Comparison of ENCODE assay signal across 8 cellular contexts in the genomic region with DNA sequence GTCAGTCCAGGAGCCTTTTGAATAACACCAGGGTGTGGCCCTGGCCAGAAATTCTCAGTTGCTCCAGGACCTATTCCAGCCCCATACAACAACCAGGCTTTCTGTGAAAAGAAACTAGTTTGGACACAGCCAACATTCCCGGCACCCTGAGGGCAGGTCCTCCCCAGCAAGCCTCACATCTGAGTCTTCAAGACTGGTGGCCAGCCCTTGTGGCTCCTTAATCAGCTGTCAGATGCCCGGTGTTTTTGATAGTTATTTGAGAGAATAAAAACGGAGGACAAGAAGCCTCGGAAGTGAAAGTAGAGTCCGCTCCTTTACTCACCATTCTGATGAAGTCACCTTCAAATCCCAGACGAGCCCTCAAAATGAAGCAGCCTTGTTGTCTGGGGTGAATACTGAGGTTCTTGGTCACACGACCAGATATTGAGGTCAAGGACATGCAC. TPM values are rescaled to one million over a fixed set of nuclear protein-coding genes. Genes with fewer than 3 reads are reported as not detected.
DNase-seq lines count a peak whose midpoint lies in the region; ATAC-seq, FAIRE-seq and TF ChIP-seq lines count a peak whose summit lies in the region.

No MANE protein-coding gene starts in this region.

- no peak overlapping the region for H3K4me3 ChIP-seq in A549
- peak overlapping the region; percentile 21 for H3K4me3 ChIP-seq in HEK293 (ENCODE audit: low read depth, low read length)
- peak overlapping the region; percentile 69 for H3K4me3 ChIP-seq in GM12878
- H3K4me3 ChIP-seq in lung: no peak overlapping the region
- H3K4me3 ChIP-seq in urinary bladder (ENCODE audit: low read depth, low read length): peak overlapping the region; percentile 16

- no TSS peak for BruUV-seq in GM12878 (replicated peaks; lab: Mats Ljungman, UMichigan)

- H3K4me2 ChIP-seq in A549 (peak overlapping the region; percentile 43), GM12878 (ENCODE audit: control insufficient read depth, insufficient read depth) (peak overlapping the region; percentile 78)

- H3K36me3 ChIP-seq in HEK293 (ENCODE audit: control insufficient read depth in 2 of 2, insufficient read depth in 1 of 2, low read length in 2 of 2) (no peaks in the 10 kb centered on the region), GM12878 (ENCODE audit: control insufficient read depth in 2 of 2, insufficient read depth in 2 of 2, low read length in 1 of 2) (no peaks in the 10 kb centered on the region), lung (ENCODE audit: control insufficient read depth in 2 of 2, insufficient read depth in 2 of 2, low read length in 2 of 2) (peaks cover 0 to 7% of the 10 kb centered on the region in 2 donors), urinary bladder (ENCODE audit: insufficient read depth) (no peaks in the 10 kb centered on the region)

- TF ChIP-seq RAD21 in A549 (conservative IDR thresholded peaks at IDR 0.05 in 1 of 2, IDR thresholded peaks at IDR 0.05 in 1 of 2) (no peak), GM12878 (IDR thresholded peaks at IDR 0.05; ENCODE audit: insufficient read depth, low read depth, low read length) (no peak)

- RAD21 ChIA-PET in GM12878 (lab: Charles Lee; ENCODE audit: unreplicated experiment): interaction anchor here (1.3 to 5.9 kb wide), 12 partner anchors 9 to 74 kb away, joined by 6 to 88 read pairs (median 15); a partner anchor contains a TSS

- H3K79me2 ChIP-seq in GM12878 (ENCODE audit: control insufficient read depth, insufficient read depth, low read length): peaks cover 18% of the 10 kb centered on the region

- peak overlapping the region; percentile 59 for H3K9ac ChIP-seq in GM12878 (ENCODE audit: control insufficient read depth, insufficient read depth, low read length)

- no peak for DNase-seq in A549 (ENCODE audit: low read depth in 1 of 2, low spot score in 1 of 2)
- no peak for DNase-seq in GM12878 (ENCODE audit: low read depth, low spot score)
- DNase-seq in lung (ENCODE audit: low spot score): no peak
- DNase-seq in activated gamma-delta T cell treated with Interleukin-2 at 50 U/mL for 16 hours: no peak
- DNase-seq in stimulated activated CD4-positive, alpha-beta T cell treated with anti-CD3 and anti-CD28 coated beads, Interleukin-1b, Interleukin-23, amount 100 ng/mL, for 48 hours: no peak

- H3K9me3 ChIP-seq in A549 (no peaks in the 10 kb centered on the region), HEK293 (ENCODE audit: control insufficient read depth, insufficient read depth, low read depth, low read length) (no peaks in the 10 kb centered on the region), GM12878 (replicated peaks; ENCODE audit: control insufficient read depth, insufficient read depth, low read length) (no peaks in the 10 kb centered on the region), lung (ENCODE audit: control insufficient read depth in 2 of 2, insufficient read depth in 1 of 2, low read length in 1 of 2) (peaks cover 0 to 2% of the 10 kb centered on the region in 2 donors)

- no peak for TF ChIP-seq EP300 in A549 (IDR thresholded peaks at IDR 0.05)
- TF ChIP-seq EP300 in GM12878 (IDR thresholded peaks at IDR 0.05; ENCODE audit: borderline replicate concordance in 1 of 2, control insufficient read depth in 1 of 2, low read depth in 2 of 2, low read length in 2 of 2): no peak

- peaks cover 48% of the 10 kb centered on the region for H3K4me1 ChIP-seq in A549
- H3K4me1 ChIP-seq in HEK293 (ENCODE audit: control insufficient read depth, insufficient read depth, low read length): peaks cover 12% of the 10 kb centered on the region
- peaks cover 65% of the 10 kb centered on the region for H3K4me1 ChIP-seq in GM12878 (ENCODE audit: control insufficient read depth, insufficient read depth, low read length)
- H3K4me1 ChIP-seq in lung (ENCODE audit: control insufficient read depth in 2 of 2, insufficient read depth in 2 of 2, low read length in 2 of 2): peaks cover 5 to 7% of the 10 kb centered on the region in 2 donors
- no peaks in the 10 kb centered on the region for H3K4me1 ChIP-seq in urinary bladder (ENCODE audit: insufficient read depth)

- WGBS in A549 (ENCODE audit: missing lambda C conversion rate): 58% methylated on average over 7 of the region's 7 CpGs
- WGBS in GM12878 (ENCODE audit: insufficient coverage, insufficient replicate concordance, low lambda C conversion rate, missing lambda C conversion rate): 43% methylated on average over 7 of the region's 7 CpGs
- 25 to 36% methylated on average over 7 of the region's 7 CpGs for WGBS in lung, 2 donors
- 11% methylated on average over 7 of the region's 7 CpGs for WGBS in urinary bladder

- TF ChIP-seq POLR2A in A549 (IDR thresholded peaks at IDR 0.05; ENCODE audit: low read length) (no peak), GM12878 (IDR thresholded peaks at IDR 0.05; ENCODE audit: low read depth, low read length) (no peak)

- FAIRE-seq in A549 (lab: Jason Lieb, UNC): no peak
- FAIRE-seq in GM12878 (lab: Jason Lieb, UNC): no peak

- in situ Hi-C loops in GM12878 (cut with MboI): no loop called here

- no peaks in the 10 kb centered on the region for H4K20me1 ChIP-seq in GM12878 (ENCODE audit: control insufficient read depth, insufficient read depth)

- H3K27ac ChIP-seq in A549 (peak overlapping the region; percentile 44 to 76), HEK293 (ENCODE audit: extremely low read depth, low read depth, low read length) (peak overlapping the region; percentile 29; the same call in 1 of the 2 replicates), GM12878 (ENCODE audit: control insufficient read depth, insufficient read depth) (peak overlapping the region; percentile 77), lung (ENCODE audit: low read depth in 1 of 2, low read length in 1 of 2) (peak overlapping the region in 1 of 2 donors; percentile 68), urinary bladder (ENCODE audit: low read depth) (peak overlapping the region; percentile 33)

- H2AFZ ChIP-seq in GM12878 (ENCODE audit: control insufficient read depth, low read depth, low read length): peak overlapping the region; percentile 40; the same call in 1 of the 2 replicates

- intact Hi-C loops in GM12878 (cut with micrococcal nuclease; ENCODE audit: unreplicated experiment): loop anchor here (5.0 kb wide), 1 partner anchor 56 kb away; a partner anchor contains a TSS

- TF ChIP-seq CTCF in A549 (IDR thresholded peaks at IDR 0.05) (no peak), HEK293 (tag by site-specific recombination; IDR thresholded peaks at IDR 0.05) (no peak), GM12878 (IDR thresholded peaks at IDR 0.05 in 2 of 3, conservative IDR thresholded peaks at IDR 0.05 in 1 of 3; ENCODE audit: control insufficient read depth in 2 of 3, extremely low read depth in 1 of 3, insufficient read depth in 1 of 3, low read depth in 3 of 3, low read length in 3 of 3) (no peak), lung (IDR thresholded peaks at IDR 0.05; ENCODE audit: control extremely low read depth, extremely low read depth) (no peak)

- no peaks in the 10 kb centered on the region for H3K27me3 ChIP-seq in GM12878 (replicated peaks in 1 of 2; ENCODE audit: control insufficient read depth in 2 of 2, insufficient read depth in 2 of 2, low read length in 1 of 2)
- H3K27me3 ChIP-seq in lung (ENCODE audit: control insufficient read depth, insufficient read depth): no peaks in the 10 kb centered on the region

- ATAC-seq in A549: peak; percentile 60; a peak in 5 of 6 replicates
- peak; percentile 29 for ATAC-seq in GM12878
- peak; percentile 54 for ATAC-seq in lung (ENCODE audit: insufficient read depth, low FRiP score)
- no peak for ATAC-seq in HG03469 (IDR thresholded peaks at IDR 0.05; ENCODE audit: unreplicated experiment)

- SMC1A ChIA-PET in GM12878 (lab: Charles Lee; ENCODE audit: uncharacterized antibody, unreplicated experiment): interaction anchor here (1.1 to 7.1 kb wide), 15 partner anchors 8 to 73 kb away, joined by 5 to 117 read pairs (median 12); a partner anchor contains a TSS

- POLR2A ChIA-PET in A549 (lab: Yijun Ruan, JAX): no interaction called here
- POLR2A ChIA-PET in HEK293 (lab: Yijun Ruan, JAX): interaction anchor here (1.5 to 2.2 kb wide), 3 partner anchors 9 to 57 kb away, joined by 7 to 15 read pairs (median 9); a partner anchor contains a TSS
- POLR2A ChIA-PET in GM12878 (lab: Charles Lee): interaction anchor here (1.1 to 4.7 kb wide), 11 partner anchors 8 to 155 kb away, joined by 3 to 40 read pairs (median 10); a partner anchor contains a TSS

- CTCF ChIA-PET in A549 (lab: Yijun Ruan, JAX) (interaction anchor here (1.4 to 8.8 kb wide), 4 partner anchors 14 to 1335 kb away, joined by 3 to 101 read pairs (median 26); no protein-coding TSS in a partner anchor), HEK293 (lab: Yijun Ruan, JAX) (interaction anchor here (2.3 to 11.5 kb wide), 2 partner anchors 19 to 73 kb away, joined by 25 to 92 read pairs; no protein-coding TSS in a partner anchor), GM12878 (lab: Yijun Ruan, JAX) (interaction anchor here (1.5 to 11.7 kb wide), 8 partner anchors 9 to 233 kb away, joined by 4 to 103 read pairs (median 11); a partner anchor contains a TSS)

RNA-seq across cellular contexts. Expression of a gene that starts 31.0 kb away (rescaled TPM):
- polyA plus RNA-seq in A549 (2011; rRNA removed) (16.3 and 21.1 TPM in 2 replicates), A549 (2017; fragmentation: RNase III; extraction: RNeasy Plus Mini Kit Qiagen cat#74134 plus additional on column Dnase treatment) (13.7 to 16.6 TPM (median 15.3 TPM) in 3 replicates), GM12878 (2011; rRNA removed) (15.9 and 23.8 TPM in 2 replicates), GM12878 (2014; fragmentation: Illumina TruSeq; extraction: Trizol) (13.6 and 16.3 TPM in 2 replicates), GM12878 (2014; fragmentation: Nextera tagmentation; extraction: Ambion mirVana) (1 to 10 TPM; 3.7 to 4.8 TPM), GM12878 (2014; rRNA removed) (8.9 and 9.6 TPM in 2 replicates), GM12878 (2016; fragmentation: Nextera tagmentation; extraction: Ambion mirVana) (10 to 100 TPM; 18.8 to 21.4 TPM), lung (1 to 10 TPM; 6.8 to 8.1 TPM), urinary bladder (11.2 TPM)
- polyA plus RNA-seq in A549 (2012; cell fraction: cytosol; rRNA removed): 5.8 and 7.9 TPM in 2 replicates
- 4.7 and 5.6 TPM in 2 replicates for polyA plus RNA-seq in A549 (2012; cell fraction: nucleus; rRNA removed)
- polyA minus RNA-seq in A549 (2011; rRNA and poly(A)+ RNA removed): 3.9 and 4.7 TPM in 2 replicates
- 31.6 and 32.3 TPM in 2 replicates for total RNA-seq in GM12878 (2013; cell fraction: nucleolus; rRNA removed)
- total RNA-seq in GM12878 (2014; rRNA removed) (9.9 and 12.6 TPM in 2 replicates), GM12878 (2014; rRNA removed; fragmentation: Illumina TruSeq; extraction: Trizol) (11.2 TPM in 2 replicates), GM12878 (2021) (10.3 and 13.4 TPM in 2 replicates), lung (10 to 100 TPM; 13.4 to 31.1 TPM), urinary bladder (26.8 TPM)
- polyA plus RNA-seq in GM12878 (2011; ENCODE audit: low read depth): 4.9 TPM
- 4.9 and 6.4 TPM in 2 replicates for polyA plus RNA-seq in GM12878 (2011; cell fraction: cytosol; rRNA removed)
- polyA plus RNA-seq in GM12878 (2011; cell fraction: nucleus; rRNA removed): 8.2 and 8.6 TPM in 2 replicates
- polyA plus RNA-seq in GM12878 (2012): 7.9 and 11.3 TPM in 2 replicates
- 8.0 and 9.6 TPM in 2 replicates for polyA minus RNA-seq in GM12878 (2011; rRNA and poly(A)+ RNA removed)
- polyA minus RNA-seq in GM12878 (2011; cell fraction: cytosol; rRNA and poly(A)+ RNA removed): 3.7 and 3.8 TPM in 2 replicates
- polyA minus RNA-seq in GM12878 (2011; cell fraction: nucleus; rRNA and poly(A)+ RNA removed): 3.1 and 9.6 TPM in 2 replicates

RNA-seq across cellular contexts. Expression of a gene that starts 56.6 kb away (rescaled TPM):
- polyA plus RNA-seq in A549 (2011; rRNA removed): 341 and 360 TPM in 2 replicates
- polyA plus RNA-seq in A549 (2012; cell fraction: cytosol; rRNA removed): 322 and 418 TPM in 2 replicates
- 154 and 191 TPM in 2 replicates for polyA plus RNA-seq in A549 (2012; cell fraction: nucleus; rRNA removed)
- 514 to 554 TPM (median 521 TPM) in 3 replicates for polyA plus RNA-seq in A549 (2017; fragmentation: RNase III; extraction: RNeasy Plus Mini Kit Qiagen cat#74134 plus additional on column Dnase treatment)
- 342 and 464 TPM in 2 replicates for polyA minus RNA-seq in A549 (2011; rRNA and poly(A)+ RNA removed)
- total RNA-seq in GM12878 (2013; cell fraction: nucleolus; rRNA removed): 52.6 and 58.2 TPM in 2 replicates
- 59.3 and 60.0 TPM in 2 replicates for total RNA-seq in GM12878 (2014; rRNA removed)
- 16.3 and 17.7 TPM in 2 replicates for total RNA-seq in GM12878 (2014; rRNA removed; fragmentation: Illumina TruSeq; extraction: Trizol)
- 57.5 and 64.2 TPM in 2 replicates for total RNA-seq in GM12878 (2021)
- 18.8 TPM for polyA plus RNA-seq in GM12878 (2011; ENCODE audit: low read depth)
- polyA plus RNA-seq in GM12878 (2011; rRNA removed): 81.6 and 97.2 TPM in 2 replicates
- polyA plus RNA-seq in GM12878 (2011; cell fraction: cytosol; rRNA removed): 71.3 and 110 TPM in 2 replicates
- 110 and 122 TPM in 2 replicates for polyA plus RNA-seq in GM12878 (2011; cell fraction: nucleus; rRNA removed)
- 44.2 and 54.2 TPM in 2 replicates for polyA plus RNA-seq in GM12878 (2012)
- polyA plus RNA-seq in GM12878 (2014; fragmentation: Illumina TruSeq; extraction: Trizol): 57.9 and 74.3 TPM in 2 replicates
- 10 to 100 TPM; 64.6 to 73.1 TPM for polyA plus RNA-seq in GM12878 (2014; fragmentation: Nextera tagmentation; extraction: Ambion mirVana)
- polyA plus RNA-seq in GM12878 (2014; rRNA removed): 78.8 and 94.3 TPM in 2 replicates
- polyA plus RNA-seq in GM12878 (2016; fragmentation: Nextera tagmentation; extraction: Ambion mirVana): 10 to 100 TPM; 69.0 to 74.2 TPM
- polyA minus RNA-seq in GM12878 (2011; rRNA and poly(A)+ RNA removed): 77.5 and 85.9 TPM in 2 replicates
- 24.5 and 37.8 TPM in 2 replicates for polyA minus RNA-seq in GM12878 (2011; cell fraction: cytosol; rRNA and poly(A)+ RNA removed)
- 21.4 and 30.3 TPM in 2 replicates for polyA minus RNA-seq in GM12878 (2011; cell fraction: nucleus; rRNA and poly(A)+ RNA removed)
- 100 to 1,000 TPM in 1 of 2 donors, 10 to 100 TPM in 1; 88.3 to 170 TPM for total RNA-seq in lung
- 10 to 100 TPM; 75.0 to 98.9 TPM for polyA plus RNA-seq in lung
- 27.1 TPM for total RNA-seq in urinary bladder
- 68.0 TPM for polyA plus RNA-seq in urinary bladder

Comparison
In these comparisons a context has a peak if more than half of its experiments do, and no peak if none do; other contexts are left out.
1. H3K4me3 ChIP-seq: peak in HEK293 (single experiment), GM12878 (single experiment) and urinary bladder (single experiment); none in A549 (single experiment) and lung (single experiment).